Comparison of ENCODE assay signal across 1 cellular context in the genomic region with DNA sequence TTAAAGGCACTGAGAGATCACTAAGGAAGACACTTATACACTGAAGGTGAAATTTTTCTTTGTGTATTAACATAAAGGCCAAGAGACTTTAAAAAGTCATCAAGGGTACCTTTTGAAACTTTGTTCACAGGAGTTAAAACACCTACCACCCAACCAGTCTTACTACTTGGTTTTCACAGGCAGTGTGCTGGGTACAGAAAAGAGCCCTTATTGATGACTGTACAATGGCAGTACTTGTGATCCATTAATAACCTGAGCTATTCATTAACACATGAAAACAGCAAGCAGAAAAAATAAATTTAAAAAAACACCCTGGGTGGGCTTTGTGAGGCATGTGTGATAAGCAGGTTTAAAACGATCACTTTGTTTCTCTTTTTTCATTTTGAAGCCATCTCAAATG.
TF ChIP-seq lines count a peak whose summit lies in the region.

No MANE protein-coding gene starts in this region.

TF ChIP-seq in HepG2, 621 proteins besides CTCF, POLR2A, EP300 and RAD21 (continued from another document):
- TF ChIP-seq, protein P1, sequence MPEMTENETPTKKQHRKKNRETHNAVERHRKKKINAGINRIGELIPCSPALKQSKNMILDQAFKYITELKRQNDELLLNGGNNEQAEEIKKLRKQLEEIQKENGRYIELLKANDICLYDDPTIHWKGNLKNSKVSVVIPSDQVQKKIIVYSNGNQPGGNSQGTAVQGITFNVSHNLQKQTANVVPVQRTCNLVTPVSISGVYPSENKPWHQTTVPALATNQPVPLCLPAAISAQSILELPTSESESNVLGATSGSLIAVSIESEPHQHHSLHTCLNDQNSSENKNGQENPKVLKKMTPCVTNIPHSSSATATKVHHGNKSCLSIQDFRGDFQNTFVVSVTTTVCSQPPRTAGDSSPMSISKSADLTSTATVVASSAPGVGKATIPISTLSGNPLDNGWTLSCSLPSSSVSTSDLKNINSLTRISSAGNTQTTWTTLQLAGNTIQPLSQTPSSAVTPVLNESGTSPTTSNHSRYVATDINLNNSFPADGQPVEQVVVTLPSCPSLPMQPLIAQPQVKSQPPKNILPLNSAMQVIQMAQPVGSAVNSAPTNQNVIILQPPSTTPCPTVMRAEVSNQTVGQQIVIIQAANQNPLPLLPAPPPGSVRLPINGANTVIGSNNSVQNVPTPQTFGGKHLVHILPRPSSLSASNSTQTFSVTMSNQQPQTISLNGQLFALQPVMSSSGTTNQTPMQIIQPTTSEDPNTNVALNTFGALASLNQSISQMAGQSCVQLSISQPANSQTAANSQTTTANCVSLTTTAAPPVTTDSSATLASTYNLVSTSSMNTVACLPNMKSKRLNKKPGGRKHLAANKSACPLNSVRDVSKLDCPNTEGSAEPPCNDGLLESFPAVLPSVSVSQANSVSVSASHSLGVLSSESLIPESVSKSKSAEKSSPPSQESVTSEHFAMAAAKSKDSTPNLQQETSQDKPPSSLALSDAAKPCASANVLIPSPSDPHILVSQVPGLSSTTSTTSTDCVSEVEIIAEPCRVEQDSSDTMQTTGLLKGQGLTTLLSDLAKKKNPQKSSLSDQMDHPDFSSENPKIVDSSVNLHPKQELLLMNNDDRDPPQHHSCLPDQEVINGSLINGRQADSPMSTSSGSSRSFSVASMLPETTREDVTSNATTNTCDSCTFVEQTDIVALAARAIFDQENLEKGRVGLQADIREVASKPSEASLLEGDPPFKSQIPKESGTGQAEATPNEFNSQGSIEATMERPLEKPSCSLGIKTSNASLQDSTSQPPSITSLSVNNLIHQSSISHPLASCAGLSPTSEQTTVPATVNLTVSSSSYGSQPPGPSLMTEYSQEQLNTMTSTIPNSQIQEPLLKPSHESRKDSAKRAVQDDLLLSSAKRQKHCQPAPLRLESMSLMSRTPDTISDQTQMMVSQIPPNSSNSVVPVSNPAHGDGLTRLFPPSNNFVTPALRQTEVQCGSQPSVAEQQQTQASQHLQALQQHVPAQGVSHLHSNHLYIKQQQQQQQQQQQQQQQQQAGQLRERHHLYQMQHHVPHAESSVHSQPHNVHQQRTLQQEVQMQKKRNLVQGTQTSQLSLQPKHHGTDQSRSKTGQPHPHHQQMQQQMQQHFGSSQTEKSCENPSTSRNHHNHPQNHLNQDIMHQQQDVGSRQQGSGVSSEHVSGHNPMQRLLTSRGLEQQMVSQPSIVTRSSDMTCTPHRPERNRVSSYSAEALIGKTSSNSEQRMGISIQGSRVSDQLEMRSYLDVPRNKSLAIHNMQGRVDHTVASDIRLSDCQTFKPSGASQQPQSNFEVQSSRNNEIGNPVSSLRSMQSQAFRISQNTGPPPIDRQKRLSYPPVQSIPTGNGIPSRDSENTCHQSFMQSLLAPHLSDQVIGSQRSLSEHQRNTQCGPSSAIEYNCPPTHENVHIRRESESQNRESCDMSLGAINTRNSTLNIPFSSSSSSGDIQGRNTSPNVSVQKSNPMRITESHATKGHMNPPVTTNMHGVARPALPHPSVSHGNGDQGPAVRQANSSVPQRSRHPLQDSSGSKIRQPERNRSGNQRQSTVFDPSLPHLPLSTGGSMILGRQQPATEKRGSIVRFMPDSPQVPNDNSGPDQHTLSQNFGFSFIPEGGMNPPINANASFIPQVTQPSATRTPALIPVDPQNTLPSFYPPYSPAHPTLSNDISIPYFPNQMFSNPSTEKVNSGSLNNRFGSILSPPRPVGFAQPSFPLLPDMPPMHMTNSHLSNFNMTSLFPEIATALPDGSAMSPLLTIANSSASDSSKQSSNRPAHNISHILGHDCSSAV (CRISPR knock-in tag; IDR thresholded peaks at IDR 0.05; ENCODE audit: borderline replicate concordance) = no peak
- TF ChIP-seq HNRNPK (IDR thresholded peaks at IDR 0.05; ENCODE audit: low read depth, low read length, poor library complexity, severe bottlenecking) (no peak), ZNF557 (CRISPR knock-in tag; IDR thresholded peaks at IDR 0.05) (no peak)
- TF ChIP-seq, protein P2, sequence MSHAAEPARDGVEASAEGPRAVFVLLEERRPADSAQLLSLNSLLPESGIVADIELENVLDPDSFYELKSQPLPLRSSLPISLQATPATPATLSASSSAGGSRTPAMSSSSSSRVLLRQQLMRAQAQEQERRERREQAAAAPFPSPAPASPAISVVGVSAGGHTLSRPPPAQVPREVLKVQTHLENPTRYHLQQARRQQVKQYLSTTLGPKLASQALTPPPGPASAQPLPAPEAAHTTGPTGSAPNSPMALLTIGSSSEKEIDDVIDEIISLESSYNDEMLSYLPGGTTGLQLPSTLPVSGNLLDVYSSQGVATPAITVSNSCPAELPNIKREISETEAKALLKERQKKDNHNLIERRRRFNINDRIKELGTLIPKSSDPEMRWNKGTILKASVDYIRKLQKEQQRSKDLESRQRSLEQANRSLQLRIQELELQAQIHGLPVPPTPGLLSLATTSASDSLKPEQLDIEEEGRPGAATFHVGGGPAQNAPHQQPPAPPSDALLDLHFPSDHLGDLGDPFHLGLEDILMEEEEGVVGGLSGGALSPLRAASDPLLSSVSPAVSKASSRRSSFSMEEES (CRISPR knock-in tag; IDR thresholded peaks at IDR 0.05) = no peak
TF ChIP-seq in HepG2: peak in this region for 0.
